ENCODE assay signal across 9 cellular contexts in genomic region chr14:61524936-61525292, GRCh38.
DNase-seq lines count a peak whose midpoint lies in the region; ATAC-seq, FAIRE-seq and TF ChIP-seq lines count a peak whose summit lies in the region.
"Had no signal": no experiment of that assay in that cellular context is flagged by ENCODE, and none has a peak within 500 bp of the region (broad histone marks: within the 10 kb centered on the region; RNA-seq: fewer than 3 reads in every experiment).

No MANE protein-coding gene starts in this region.

- peaks cover 74% of the 10 kb centered on the region for H3K4me1 Mint-ChIP-seq in T-helper 1 cell treated with Interleukin-12 subunit alpha and Interleukin-12 subunit beta and Interleukin-4 antibody, amounts not matched to agents 30 μg/mL and 1 μg/mL, for 36 hours (ENCODE audit: low read depth)
- H3K4me1 Mint-ChIP-seq in activated CD8-positive, alpha-beta T cell treated with anti-CD3 and anti-CD28 coated beads, Interleukin-2, amount 10 ng/mL, durations not matched to agents 7 days and 5 days (ENCODE audit: low read depth): peaks cover 85% of the 10 kb centered on the region

- H3K4me3 Mint-ChIP-seq in T-helper 1 cell treated with Interleukin-12 subunit alpha and Interleukin-12 subunit beta and Interleukin-4 antibody, amounts not matched to agents 30 μg/mL and 1 μg/mL, for 36 hours: peak overlapping the region; percentile 60
- peak overlapping the region; percentile 46 for H3K4me3 Mint-ChIP-seq in activated CD8-positive, alpha-beta T cell treated with anti-CD3 and anti-CD28 coated beads, Interleukin-2, amount 10 ng/mL, durations not matched to agents 7 days and 5 days

- no peak for TF ChIP-seq POLR2A in suprapubic skin (IDR thresholded peaks at IDR 0.05)

- H3K27me3 ChIP-seq in keratinocyte (ENCODE audit: control insufficient read depth, extremely low read depth, insufficient read depth, low read length) (no peaks in the 10 kb centered on the region), suprapubic skin (no peaks in the 10 kb centered on the region)

- no peak for ATAC-seq in activated CD8-positive, alpha-beta T cell treated with anti-CD3 and anti-CD28 coated beads, Interleukin-2, amount 10 ng/mL, durations not matched to agents 7 days and 5 days
- no peak for ATAC-seq in GM21529 (IDR thresholded peaks at IDR 0.05; ENCODE audit: unreplicated experiment)

- H3K9me3 Mint-ChIP-seq in T-helper 1 cell treated with Interleukin-12 subunit alpha and Interleukin-12 subunit beta and Interleukin-4 antibody, amounts not matched to agents 30 μg/mL and 1 μg/mL, for 36 hours: peaks cover 5% of the 10 kb centered on the region
- H3K9me3 Mint-ChIP-seq in activated CD8-positive, alpha-beta T cell treated with anti-CD3 and anti-CD28 coated beads, Interleukin-2, amount 10 ng/mL, durations not matched to agents 7 days and 5 days (ENCODE audit: insufficient read depth): no peaks in the 10 kb centered on the region

- FAIRE-seq in keratinocyte (lab: Jason Lieb, UNC): no peak
- FAIRE-seq: endometrium had no signal

- dilution Hi-C loops in keratinocyte (cut with MboI; ENCODE audit: extremely low pct_ligation_motif_present, low sequenced_read_pairs): no loop called here

- H3K36me3 ChIP-seq in keratinocyte (ENCODE audit: control insufficient read depth in 2 of 2, extremely low read depth in 1 of 2, insufficient read depth in 2 of 2, low read length in 2 of 2): peaks cover 0 to 2% of the 10 kb centered on the region in 2 experiments
- H3K36me3 ChIP-seq in suprapubic skin: peaks cover 3% of the 10 kb centered on the region

- TF ChIP-seq EP300 in suprapubic skin (IDR thresholded peaks at IDR 0.05): no peak

- no peak overlapping the region for H2AFZ ChIP-seq in keratinocyte (ENCODE audit: control insufficient read depth, low read length)

- H3K27me3 Mint-ChIP-seq in T-helper 1 cell treated with Interleukin-12 subunit alpha and Interleukin-12 subunit beta and Interleukin-4 antibody, amounts not matched to agents 30 μg/mL and 1 μg/mL, for 36 hours (ENCODE audit: low read depth): no peaks in the 10 kb centered on the region
- H3K27me3 Mint-ChIP-seq in activated CD8-positive, alpha-beta T cell treated with anti-CD3 and anti-CD28 coated beads, Interleukin-2, amount 10 ng/mL, durations not matched to agents 7 days and 5 days (ENCODE audit: low read depth): no peaks in the 10 kb centered on the region

- peak overlapping the region; percentile 44 for H3K9ac ChIP-seq in keratinocyte (ENCODE audit: control insufficient read depth, extremely low read depth, insufficient read depth, low read length)

- POLR2A ChIA-PET in activated CD8-positive, alpha-beta T cell treated with anti-CD3 and anti-CD28 coated beads, Interleukin-2, amount 10 ng/mL, durations not matched to agents 7 days and 5 days (lab: Charles Lee): interaction anchor here (0.8 to 2.8 kb wide), 3 partner anchors 21 to 205 kb away, joined by 3 to 12 read pairs (median 3); no protein-coding TSS in a partner anchor

- CTCF ChIA-PET in activated CD8-positive, alpha-beta T cell treated with anti-CD3 and anti-CD28 coated beads, Interleukin-2, amount 10 ng/mL, durations not matched to agents 7 days and 5 days (lab: Charles Lee): interaction anchor here (0.9 to 6.1 kb wide), 12 partner anchors 11 to 312 kb away, joined by 3 to 38 read pairs (median 4); no protein-coding TSS in a partner anchor

- H3K4me3 ChIP-seq in keratinocyte (ENCODE audit: control insufficient read depth in 2 of 3, extremely low read depth in 1 of 3, insufficient read depth in 2 of 3, low read depth in 1 of 3, low read length in 3 of 3) (no peak overlapping the region), suprapubic skin (no peak overlapping the region)

- H3K4me2 ChIP-seq in keratinocyte (ENCODE audit: control insufficient read depth, extremely low read depth, insufficient read depth, low read depth, low read length): peak overlapping the region; percentile 79

- H3K27ac ChIP-seq in keratinocyte (ENCODE audit: control insufficient read depth, insufficient read depth, low read length): peak overlapping the region; percentile 48
- H3K27ac ChIP-seq in suprapubic skin: peak overlapping the region; percentile 77

- H3K4me1 ChIP-seq in keratinocyte (ENCODE audit: control insufficient read depth, extremely low read depth, insufficient read depth, low read length) (peaks cover 39% of the 10 kb centered on the region), suprapubic skin (peaks cover 57% of the 10 kb centered on the region)

- no peak for TF ChIP-seq CTCF in keratinocyte (optimal IDR thresholded peaks at IDR 0.05 in 1 of 3, IDR thresholded peaks at IDR 0.05 in 1 of 3, conservative IDR thresholded peaks at IDR 0.05 in 1 of 3; ENCODE audit: extremely low read depth in 1 of 3, insufficient read depth in 2 of 3, low read length in 3 of 3)
- TF ChIP-seq CTCF in suprapubic skin (IDR thresholded peaks at IDR 0.05): no peak

- no peaks in the 10 kb centered on the region for H4K20me1 ChIP-seq in keratinocyte (ENCODE audit: control insufficient read depth, extremely low read depth, insufficient read depth, low read length)

- 95% methylated on average over 1 of the region's 1 CpG for WGBS in suprapubic skin

- H3K9me1 ChIP-seq in keratinocyte (ENCODE audit: control insufficient read depth, extremely low read depth, insufficient read depth, low read length): no peaks in the 10 kb centered on the region

- H3K36me3 Mint-ChIP-seq in T-helper 1 cell treated with Interleukin-12 subunit alpha and Interleukin-12 subunit beta and Interleukin-4 antibody, amounts not matched to agents 30 μg/mL and 1 μg/mL, for 36 hours (ENCODE audit: low read depth): peaks cover 48% of the 10 kb centered on the region
- peaks cover 80% of the 10 kb centered on the region for H3K36me3 Mint-ChIP-seq in activated CD8-positive, alpha-beta T cell treated with anti-CD3 and anti-CD28 coated beads, Interleukin-2, amount 10 ng/mL, durations not matched to agents 7 days and 5 days (ENCODE audit: low read depth)

- DNase-seq in T-helper 1 cell (no peak), keratinocyte (ENCODE audit: low read depth, low spot score) (no peak), suprapubic skin (ENCODE audit: low spot score in 2 of 2) (no peak), NCI-H69 (lab: John Stamatoyannopoulos, UW) (no peak), NCI-H2107 treated with DMSO at 0.1 percent for 48 hours (lab: John Stamatoyannopoulos, UW; ENCODE audit: unreplicated experiment) (no peak)
- DNase-seq in activated CD8-positive, alpha-beta T cell treated with anti-CD3 and anti-CD28 coated beads, Interleukin-2, amount 10 ng/mL, durations not matched to agents 7 days and 5 days: no peak

- H3K79me2 ChIP-seq in keratinocyte (ENCODE audit: control insufficient read depth, insufficient read depth, low read length): no peaks in the 10 kb centered on the region

- H3K9me3 ChIP-seq in keratinocyte (ENCODE audit: control insufficient read depth, low read depth, low read length) (no peaks in the 10 kb centered on the region), suprapubic skin (no peaks in the 10 kb centered on the region)

- H3K27ac Mint-ChIP-seq in T-helper 1 cell treated with Interleukin-12 subunit alpha and Interleukin-12 subunit beta and Interleukin-4 antibody, amounts not matched to agents 30 μg/mL and 1 μg/mL, for 36 hours: peak overlapping the region; percentile 85
- H3K27ac Mint-ChIP-seq in activated CD8-positive, alpha-beta T cell treated with anti-CD3 and anti-CD28 coated beads, Interleukin-2, amount 10 ng/mL, durations not matched to agents 7 days and 5 days: peak overlapping the region; percentile 86
